23 cellular contexts compared by ENCODE assay signal in the genomic region with DNA sequence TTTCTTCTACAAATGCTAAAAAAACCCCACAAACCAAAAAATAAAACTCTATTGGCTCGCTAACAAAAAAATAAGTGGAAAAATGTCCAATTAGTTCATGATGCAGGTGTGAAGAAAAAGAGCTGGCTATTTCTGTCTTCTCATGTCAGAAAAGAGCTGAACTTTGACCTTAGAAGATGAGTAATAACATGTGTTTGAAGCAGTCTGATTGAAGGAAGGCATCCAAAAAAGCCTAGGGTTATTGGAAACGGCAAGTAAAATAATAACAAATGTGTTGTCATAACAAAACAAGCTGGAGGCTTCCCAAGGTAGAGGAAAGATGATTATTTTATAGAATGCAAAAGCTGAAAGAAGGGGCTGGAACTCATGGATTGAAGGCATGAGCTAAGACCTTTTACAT.
DNase-seq lines count a peak whose midpoint lies in the region; ATAC-seq and TF ChIP-seq lines count a peak whose summit lies in the region.
"Had no signal": no experiment of that assay in that cellular context is flagged by ENCODE, and none has a peak within 500 bp of the region (broad histone marks: within the 10 kb centered on the region; RNA-seq: fewer than 3 reads in every experiment).

No MANE protein-coding gene starts in this region.

- peak overlapping the region; percentile 3 for H3K4me3 Mint-ChIP-seq in Caco-2 (ENCODE audit: unreplicated experiment)
- H3K4me3 Mint-ChIP-seq: activated naive CD4-positive, alpha-beta T cell treated with anti-CD3 and anti-CD28 coated beads for 36 hours; endodermal cell; T-helper 1 cell treated with Interleukin-12 subunit alpha and Interleukin-12 subunit beta and Interleukin-4 antibody, amounts not matched to agents 30 μg/mL and 1 μg/mL, for 36 hours had no signal

- peak; percentile 28 for ATAC-seq in HG02870 (IDR thresholded peaks at IDR 0.05; ENCODE audit: unreplicated experiment)
- ATAC-seq: gastrocnemius medialis, psoas muscle had no signal

- CTCF ChIA-PET in Caco-2 (lab: Charles Lee) = interaction anchor here (0.7 kb wide), 1 partner anchor 24 kb away, joined by 3 read pairs; no protein-coding TSS in a partner anchor

- H3K36me3 Mint-ChIP-seq in Caco-2 (ENCODE audit: insufficient read depth, unreplicated experiment) = peaks cover 23% of the 10 kb centered on the region

- no peak for DNase-seq in Caco-2
- peak; percentile 29 for DNase-seq in brain pericyte (ENCODE audit: low read depth, low spot score)
- peak; percentile 16 for DNase-seq in iris pigment epithelial cell (ENCODE audit: low read depth)
- no peak for DNase-seq in hepatic stellate cell (ENCODE audit: low spot score)
- DNase-seq in dedifferentiated amniotic fluid mesenchymal stem cell (ENCODE audit: extremely low spot score) = no peak
- DNase-seq in tibial artery = no peak
- no peak for DNase-seq in activated CD8-positive, alpha-beta memory T cell treated with anti-CD3 and anti-CD28 coated beads, Interleukin-2, amount 50 U/mL, for 4 hours
- DNase-seq: activated CD4-positive, alpha-beta T cell treated with anti-CD3 and anti-CD28 coated beads, Interleukin-2, amount 50 U/mL, for 48 hours; activated naive CD4-positive, alpha-beta T cell treated with anti-CD3 and anti-CD28 coated beads for 36 hours; activated T-cell treated with anti-CD3 and anti-CD28 coated beads, Interleukin-2, amount 50 U/mL, for 1 hour; aorta; C1 segment of cervical spinal cord; DMS 273 treated with DMSO at 0.1 percent for 48 hours; endodermal cell; gastrocnemius medialis; midbrain; NCI-H1105 treated with DMSO at 0.1 percent for 48 hours; NCI-H524; psoas muscle; SIG-M5 had no signal

- H3K27me3 ChIP-seq in Caco-2 (replicated peaks; ENCODE audit: control insufficient read depth, insufficient read depth, low read length) (no peaks in the 10 kb centered on the region), tibial artery (no peaks in the 10 kb centered on the region)
- H3K27me3 ChIP-seq: gastrocnemius medialis had no signal

- peaks cover 37% of the 10 kb centered on the region for H3K4me1 Mint-ChIP-seq in Caco-2 (ENCODE audit: low read depth, unreplicated experiment)

- H3K27ac Mint-ChIP-seq in Caco-2 (ENCODE audit: unreplicated experiment) = peak overlapping the region; percentile 26
- H3K27ac Mint-ChIP-seq: activated naive CD4-positive, alpha-beta T cell treated with anti-CD3 and anti-CD28 coated beads for 36 hours; endodermal cell; T-helper 1 cell treated with Interleukin-12 subunit alpha and Interleukin-12 subunit beta and Interleukin-4 antibody, amounts not matched to agents 30 μg/mL and 1 μg/mL, for 36 hours had no signal

- H3K27ac ChIP-seq in tibial artery = no peak overlapping the region
- H3K27ac ChIP-seq: gastrocnemius medialis, KMS-11, psoas muscle had no signal

- intact Hi-C loops in Caco-2 (cut with micrococcal nuclease; ENCODE audit: unreplicated experiment) = no loop called here
- intact Hi-C loops in tibial artery (cut with DNase I; ENCODE audit: low total_unique reads) = no loop called here

- no TSS peak for BruUV-seq in Caco-2 (replicated peaks; lab: Mats Ljungman, UMichigan)

- H3K36me3 ChIP-seq in Caco-2 (ENCODE audit: control insufficient read depth, insufficient read depth, low read length) (no peaks in the 10 kb centered on the region; the same call in 1 of the 2 replicates), tibial artery (no peaks in the 10 kb centered on the region)
- H3K36me3 ChIP-seq: gastrocnemius medialis had no signal

- peaks cover 47% of the 10 kb centered on the region for H3K4me1 ChIP-seq in Caco-2
- H3K4me1 ChIP-seq in tibial artery = peaks cover 0 to 22% (median 0%) of the 10 kb centered on the region in 4 donors
- H3K4me1 ChIP-seq: gastrocnemius medialis, psoas muscle had no signal

- H3K9me3 ChIP-seq in Caco-2 (no peaks in the 10 kb centered on the region), tibial artery (no peaks in the 10 kb centered on the region)
- H3K9me3 ChIP-seq: gastrocnemius medialis, psoas muscle had no signal

- no peaks in the 10 kb centered on the region for H3K9me3 Mint-ChIP-seq in Caco-2 (ENCODE audit: unreplicated experiment)
- H3K9me3 Mint-ChIP-seq: activated naive CD4-positive, alpha-beta T cell treated with anti-CD3 and anti-CD28 coated beads for 36 hours; endodermal cell; T-helper 1 cell treated with Interleukin-12 subunit alpha and Interleukin-12 subunit beta and Interleukin-4 antibody, amounts not matched to agents 30 μg/mL and 1 μg/mL, for 36 hours had no signal

- H3K4me3 ChIP-seq in Caco-2 (ENCODE audit: low read depth, low read length) (no peak overlapping the region), tibial artery (no peak overlapping the region)
- H3K4me3 ChIP-seq: gastrocnemius medialis, psoas muscle had no signal

- TF ChIP-seq CTCF in Caco-2 (IDR thresholded peaks at IDR 0.05; ENCODE audit: insufficient read depth in 1 of 2, low read depth in 1 of 2, low read length in 1 of 2, severe bottlenecking in 1 of 2, unreplicated experiment in 1 of 2) = no peak
- no peak for TF ChIP-seq CTCF in tibial artery (IDR thresholded peaks at IDR 0.05)

- no peaks in the 10 kb centered on the region for H3K27me3 Mint-ChIP-seq in Caco-2 (ENCODE audit: insufficient read depth, unreplicated experiment)

- POLR2A ChIA-PET in Caco-2 (lab: Charles Lee) = no interaction called here

Comparison
In these comparisons a context has a peak if more than half of its experiments do, and no peak if none do; other contexts are left out.
1. DNase-seq: peak in brain pericyte (single experiment) and iris pigment epithelial cell (single experiment); none in Caco-2 (0 of 2), hepatic stellate cell (single experiment), dedifferentiated amniotic fluid mesenchymal stem cell (single experiment), tibial artery (0 of 2) and activated CD8-positive, alpha-beta memory T cell treated with anti-CD3 and anti-CD28 coated beads, Interleukin-2, amount 50 U/mL, for 4 hours (single experiment).